Comparison of ENCODE assay signal across 8 cellular contexts in genomic region chr20:24811020-24811419, GRCh38.
"Had no signal": no experiment of that assay in that cellular context is flagged by ENCODE, and none has a peak within 500 bp of the region (broad histone marks: within the 10 kb centered on the region; RNA-seq: fewer than 3 reads in every experiment).

No MANE protein-coding gene starts in this region.

- H3K4me1 Mint-ChIP-seq: H9 had no signal

- H2AFZ ChIP-seq: GM23248 had no signal

- DNase-seq: GM23248, GOT3, H9, HCEC 1CT, HFFc6, IMR-90 had no signal

- H3K4me3 ChIP-seq: GM23248, K562 had no signal

- H3K27ac Mint-ChIP-seq: H9, HFFc6 had no signal

- ATAC-seq: K562 had no signal

- FAIRE-seq: K562 had no signal

- H3K4me3 Mint-ChIP-seq: H9, HFFc6 had no signal

- H3K27ac ChIP-seq: GM23248, HL-60 had no signal

- H3K9me3 Mint-ChIP-seq: HFFc6 had no signal
